ENCODE assay signal across 1 cellular context in genomic region chr5:178376906-178377582, GRCh38.
TF ChIP-seq lines count a peak whose summit lies in the region.

No MANE protein-coding gene starts in this region.

TF ChIP-seq in IMR-90, 13 proteins besides CTCF, POLR2A, EP300 and RAD21 (continued from another document):
- TF ChIP-seq ELK1 (IDR thresholded peaks at IDR 0.05; ENCODE audit: borderline replicate concordance, low read depth, low read length) (no peak), FOS (IDR thresholded peaks at IDR 0.05; ENCODE audit: low read depth, low read length) (no peak), USF2 (IDR thresholded peaks at IDR 0.05; ENCODE audit: low read depth, low read length) (no peak), MAFK (IDR thresholded peaks at IDR 0.05; ENCODE audit: low read depth, low read length) (no peak), BHLHE40 (IDR thresholded peaks at IDR 0.05; ENCODE audit: low read depth, low read length) (no peak), MAZ (IDR thresholded peaks at IDR 0.05; ENCODE audit: borderline replicate concordance, low read depth, low read length) (no peak), SMC3 (IDR thresholded peaks at IDR 0.05; ENCODE audit: low read depth, low read length) (no peak)
